ENCODE assay signal across 11 cellular contexts in genomic region chr7:85749715-85750453, GRCh38.
DNase-seq lines count a peak whose midpoint lies in the region; ATAC-seq and TF ChIP-seq lines count a peak whose summit lies in the region.
"Had no signal": no experiment of that assay in that cellular context is flagged by ENCODE, and none has a peak within 500 bp of the region (broad histone marks: within the 10 kb centered on the region; RNA-seq: fewer than 3 reads in every experiment).

No MANE protein-coding gene starts in this region.

- H3K9me3 ChIP-seq in PC-3 (ENCODE audit: low read length), result 0 out of 2 replicates have a peak, but pooled peaks cover 7% of the 10 kb centered on the region
- H3K9me3 ChIP-seq: SK-N-SH had no signal

- peaks cover 19% of the 10 kb centered on the region for H3K4me1 ChIP-seq in PC-3 (ENCODE audit: insufficient read depth, low read length)
- H3K4me1 ChIP-seq: suprapubic skin had no signal

- H2AFZ ChIP-seq in PC-3 (ENCODE audit: low read length), result no peak overlapping the region

- no peaks in the 10 kb centered on the region for H3K79me2 ChIP-seq in PC-3 (ENCODE audit: low read length)

- no peaks in the 10 kb centered on the region for H3K9me2 ChIP-seq in PC-3 (replicated peaks; ENCODE audit: low read length)
- H3K9me2 ChIP-seq: SK-N-SH had no signal

- H4K20me1 ChIP-seq in PC-3 (ENCODE audit: low read length), result no peaks in the 10 kb centered on the region

- intact Hi-C loops in PC-3 (cut with micrococcal nuclease), result loop anchor here (1.0 to 2.0 kb wide), 6 partner anchors 29 to 563 kb away; partner anchors contain the start of gene SEMA3D

- H3K27ac ChIP-seq in PC-3 (ENCODE audit: low read length), result no peak overlapping the region
- H3K27ac ChIP-seq: cardiac muscle cell, suprapubic skin had no signal

- H3K27me3 ChIP-seq in PC-3 (ENCODE audit: low read length), result no peaks in the 10 kb centered on the region
- H3K27me3 ChIP-seq: cardiac muscle cell, suprapubic skin had no signal

- POLR2A ChIA-PET in PC-3 (lab: Charles Lee; ENCODE audit: unreplicated experiment), result no interaction called here

- peak; percentile 20 for ATAC-seq in GM19438 (IDR thresholded peaks at IDR 0.05; ENCODE audit: low read depth, unreplicated experiment)
- peak; percentile 33 for ATAC-seq in HG02938 (IDR thresholded peaks at IDR 0.05; ENCODE audit: unreplicated experiment)
- ATAC-seq in PC-3, result peak; percentile 12

- CTCF ChIA-PET in PC-3 (lab: Charles Lee), result interaction anchor here (0.6 kb wide), 1 partner anchor 30 kb away, joined by 4 read pairs; no protein-coding TSS in a partner anchor

- H3K4me3 ChIP-seq in PC-3 (ENCODE audit: low read length), result no peak overlapping the region
- H3K4me3 ChIP-seq: cardiac muscle cell, suprapubic skin had no signal

- no peak for TF ChIP-seq CTCF in PC-3 (conservative IDR thresholded peaks at IDR 0.05; ENCODE audit: low read depth, low read length)

- DNase-seq in PC-3, result no peak
- peak; percentile 43 for DNase-seq in renal cortical epithelial cell (ENCODE audit: low read depth)
- no peak for DNase-seq in OCI-M2 (lab: John Stamatoyannopoulos, UW; ENCODE audit: unreplicated experiment)
- no peak for DNase-seq in globus pallidus (ENCODE audit: low spot score)
- no peak for DNase-seq in NCI-H748 treated with DMSO at 0.1 percent for 48 hours (lab: John Stamatoyannopoulos, UW)
- DNase-seq in GM03348 (ENCODE audit: low spot score), result no peak

- BruUV-seq in PC-3 (replicated peaks; lab: Mats Ljungman, UMichigan), result no TSS peak

- H3K9ac ChIP-seq in PC-3 (ENCODE audit: low read length), result no peak overlapping the region
- H3K9ac ChIP-seq: SK-N-SH had no signal

- H3K4me2 ChIP-seq in PC-3 (ENCODE audit: low read length), result no peak overlapping the region
- H3K4me2 ChIP-seq: SK-N-SH had no signal

- no peaks in the 10 kb centered on the region; the same call in 1 of the 2 replicates for H3K36me3 ChIP-seq in PC-3 (ENCODE audit: low read depth, low read length)
- H3K36me3 ChIP-seq: cardiac muscle cell, suprapubic skin had no signal

- H3F3A ChIP-seq in PC-3 (ENCODE audit: low read length, unreplicated experiment), result no peaks in the 10 kb centered on the region
